In the genomic region with DNA sequence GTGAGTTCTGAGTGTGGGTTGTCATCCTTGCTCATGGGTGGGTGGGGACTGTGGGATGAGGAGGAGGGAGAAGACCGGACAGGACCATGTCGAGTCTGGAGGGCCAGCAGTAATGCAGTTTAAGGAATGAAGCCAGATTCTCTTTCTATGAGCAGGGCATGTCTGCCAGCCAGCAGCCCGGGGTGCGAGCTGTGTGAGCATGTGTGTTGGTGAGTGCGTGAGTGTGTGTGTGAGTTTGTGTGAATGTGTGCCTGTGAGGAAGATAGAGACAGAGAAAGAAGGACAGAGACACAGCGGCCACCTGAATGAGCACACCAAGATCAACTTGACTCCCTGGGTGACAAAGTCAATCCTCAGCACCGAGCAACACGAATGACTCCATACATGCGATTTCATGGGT, we compare ENCODE assay signal across 30 cellular contexts. TPM values are rescaled to one million over a fixed set of nuclear protein-coding genes. Genes with fewer than 3 reads are reported as not detected.
"Had no signal": no experiment of that assay in that cellular context is flagged by ENCODE, and none has a peak within 500 bp of the region (broad histone marks: within the 10 kb centered on the region; RNA-seq: fewer than 3 reads in every experiment).

No MANE protein-coding gene starts in this region.

- H3K4me1 ChIP-seq: ascending aorta had no signal

- DNase-seq: activated B cell treated with CpG ODN at 0.5 μM for 24 hours; activated CD4-positive, alpha-beta memory T cell treated with anti-CD3 and anti-CD28 coated beads, Interleukin-2, amount 10 ng/mL, durations not matched to agents 7 days and 5 days; activated CD4-positive, alpha-beta T cell treated with anti-CD3 and anti-CD28 coated beads for 4 hours; activated CD4-positive, alpha-beta T cell treated with anti-CD3 and anti-CD28 coated beads, Interleukin-2, amount 10 ng/mL, durations not matched to agents 24 days and 14 days; activated CD4-positive, alpha-beta T cell treated with anti-CD3 and anti-CD28 coated beads, Interleukin-2, amount 50 U/mL, for 1 hour; activated CD4-positive, alpha-beta T cell treated with anti-CD3 and anti-CD28 coated beads, Interleukin-2, amount 50 U/mL, for 4 hours; activated CD4-positive, CD25-positive, alpha-beta regulatory T cell treated with anti-CD3 and anti-CD28 coated beads, Interleukin-2, amount 50 U/mL, for 72 hours; activated CD8-positive, alpha-beta memory T cell treated with anti-CD3 and anti-CD28 coated beads for 24 hours; activated CD8-positive, alpha-beta memory T cell treated with anti-CD3 and anti-CD28 coated beads, Interleukin-2, amount 10 ng/mL, durations not matched to agents 7 days and 5 days; activated CD8-positive, alpha-beta memory T cell treated with anti-CD3 and anti-CD28 coated beads, Interleukin-2, amount 50 U/mL, for 48 hours; activated CD8-positive, alpha-beta T cell treated with anti-CD3 and anti-CD28 coated beads, Interleukin-2, amount 10 ng/mL, durations not matched to agents 7 days and 5 days; activated effector memory CD4-positive, alpha-beta T cell treated with Interleukin-2 at 50 U/mL for 16 hours; activated gamma-delta T cell; activated naive CD4-positive, alpha-beta T cell treated with anti-CD3 and anti-CD28 coated beads, Interleukin-2, amount 10 ng/mL, durations not matched to agents 7 days and 5 days; activated naive CD4-positive, alpha-beta T cell treated with Interleukin-2 at 50 U/mL for 16 hours; activated naive CD8-positive, alpha-beta T cell treated with anti-CD3 and anti-CD28 coated beads, Interleukin-2, amount 10 ng/mL, durations not matched to agents 7 days and 5 days; activated naive CD8-positive, alpha-beta T cell treated with anti-CD3 and anti-CD28 coated beads, Interleukin-2, amount 50 U/mL, for 24 hours; activated T-cell treated with anti-CD3 and anti-CD28 coated beads, Interleukin-2, amount 50 U/mL, for 24 hours; activated T-cell treated with anti-CD3 and anti-CD28 coated beads, Interleukin-2, amount 50 U/mL, for 48 hours; amygdala; anterior cingulate cortex; central memory CD4-positive, alpha-beta T cell; SW 1271; T-helper 1 cell; T-helper 2 cell; T-helper 9 cell had no signal

- H3K9me3 ChIP-seq: ascending aorta had no signal

- H3K27ac ChIP-seq: ascending aorta, VCaP had no signal

- FAIRE-seq: TTC549 had no signal

- ATAC-seq: activated CD8-positive, alpha-beta memory T cell treated with anti-CD3 and anti-CD28 coated beads, Interleukin-2, amount 10 ng/mL, durations not matched to agents 7 days and 5 days; activated CD8-positive, alpha-beta T cell treated with anti-CD3 and anti-CD28 coated beads, Interleukin-2, amount 10 ng/mL, durations not matched to agents 7 days and 5 days; activated naive CD8-positive, alpha-beta T cell treated with anti-CD3 and anti-CD28 coated beads, Interleukin-2, amount 50 U/mL, for 24 hours had no signal

- H3K27me3 ChIP-seq: ascending aorta had no signal

- H3K4me3 ChIP-seq: ascending aorta had no signal

- H3K36me3 ChIP-seq: ascending aorta had no signal

RNA-seq across cellular contexts. Expression of a gene that starts 52.3 kb away (rescaled TPM):
- total RNA-seq: activated CD4-positive, alpha-beta T cell treated with anti-CD3 and anti-CD28 coated beads, Interleukin-2, amount 10 ng/mL, durations not matched to agents 24 days and 14 days; activated CD8-positive, alpha-beta memory T cell treated with anti-CD3 and anti-CD28 coated beads, Interleukin-2, amount 10 ng/mL, durations not matched to agents 7 days and 5 days; ascending aorta; cardiac septum had no signal
